ENCODE assay signal across 27 cellular contexts in genomic region chr9:124783830-124784229, GRCh38. TPM values are rescaled to one million over a fixed set of nuclear protein-coding genes. Genes with fewer than 3 reads are reported as not detected.
DNase-seq lines count a peak whose midpoint lies in the region; ATAC-seq and TF ChIP-seq lines count a peak whose summit lies in the region.
"Had no signal": no experiment of that assay in that cellular context is flagged by ENCODE, and none has a peak within 500 bp of the region (broad histone marks: within the 10 kb centered on the region; RNA-seq: fewer than 3 reads in every experiment).

No MANE protein-coding gene starts in this region.

- H3K36me3 ChIP-seq in lower lobe of right lung = no peaks in the 10 kb centered on the region
- H3K36me3 ChIP-seq in thyroid gland = no peaks in the 10 kb centered on the region
- H3K36me3 ChIP-seq: transverse colon had no signal

- H3K27ac ChIP-seq in lower lobe of right lung (peak overlapping the region; percentile 44), thyroid gland (peak overlapping the region; percentile 90 to 95 (median 95))

- TF ChIP-seq CTCF in GM20000 (IDR thresholded peaks at IDR 0.05; ENCODE audit: extremely low read depth, missing control alignments) (no peak), lower lobe of right lung (IDR thresholded peaks at IDR 0.05) (no peak), thyroid gland (IDR thresholded peaks at IDR 0.05) (no peak), GM10266 (IDR thresholded peaks at IDR 0.05; ENCODE audit: control insufficient read depth, insufficient read depth, low read depth, missing control alignments) (no peak)

- H3K27me3 ChIP-seq in lower lobe of right lung (ENCODE audit: low read depth) = no peaks in the 10 kb centered on the region
- no peaks in the 10 kb centered on the region for H3K27me3 ChIP-seq in thyroid gland
- H3K27me3 ChIP-seq: gastroesophageal sphincter, transverse colon had no signal

- TF ChIP-seq POLR2A in thyroid gland (IDR thresholded peaks at IDR 0.05) = no peak

- no peaks in the 10 kb centered on the region for H3K9me3 ChIP-seq in lower lobe of right lung
- no peaks in the 10 kb centered on the region for H3K9me3 ChIP-seq in thyroid gland
- H3K9me3 ChIP-seq: gastroesophageal sphincter, transverse colon had no signal

- H3K4me1 ChIP-seq in lower lobe of right lung (peaks cover 36% of the 10 kb centered on the region), thyroid gland (peaks cover 45 to 65% of the 10 kb centered on the region in 2 donors)

- intact Hi-C loops in lower lobe of right lung (cut with DNase I) = no loop called here
- intact Hi-C loops in thyroid gland (cut with DNase I) = no loop called here

- no peak for ATAC-seq in lower lobe of right lung
- ATAC-seq: activated CD4-positive, CD25-positive, alpha-beta regulatory T cell treated with anti-CD3 and anti-CD28 coated beads, Interleukin-2, amount 50 U/mL, for 24 hours; activated CD8-positive, alpha-beta T cell treated with anti-CD3 and anti-CD28 coated beads for 36 hours; activated naive CD8-positive, alpha-beta T cell treated with anti-CD3 and anti-CD28 coated beads, Interleukin-2, amount 50 U/mL, for 24 hours; naive thymus-derived CD8-positive, alpha-beta T cell; stimulated activated naive CD8-positive, alpha-beta T cell treated with anti-CD3 and anti-CD28 coated beads, Interleukin-15, amount 100 ng/mL, for 72 hours had no signal

- DNase-seq in GM20000 (ENCODE audit: low spot score) = peak; percentile 3
- DNase-seq in NCI-H69 (lab: John Stamatoyannopoulos, UW) = peak; percentile 65
- DNase-seq in lower lobe of right lung = no peak
- DNase-seq in thyroid gland = no peak
- DNase-seq in dedifferentiated amniotic fluid mesenchymal stem cell (ENCODE audit: extremely low spot score) = no peak
- no peak for DNase-seq in DMS53 treated with DMSO at 0.1 percent for 48 hours (lab: John Stamatoyannopoulos, UW; ENCODE audit: unreplicated experiment)
- DNase-seq in GM10266 (ENCODE audit: extremely low spot score) = no peak
- DNase-seq: activated CD8-positive, alpha-beta T cell treated with anti-CD3 and anti-CD28 coated beads for 36 hours; activated gamma-delta T cell; activated naive CD8-positive, alpha-beta T cell treated with anti-CD3 and anti-CD28 coated beads, Interleukin-2, amount 50 U/mL, for 24 hours; activated T-cell treated with anti-CD3 and anti-CD28 coated beads, Interleukin-2, amount 50 U/mL, for 1 hour; central memory CD4-positive, alpha-beta T cell; dermis blood vessel endothelial cell; hypothalamus; left ventricle myocardium superior; midbrain; MM.1S; NCI-H2081 treated with DMSO at 0.1 percent for 48 hours; NCI-H226; small intestine; stimulated activated CD4-positive, alpha-beta T cell treated with anti-CD3 and anti-CD28 coated beads, Interleukin-1b, Interleukin-23, amount 100 ng/mL, for 48 hours; stimulated activated CD8-positive, alpha-beta memory T cell treated with anti-CD3 and anti-CD28 coated beads, Interleukin-4, amount 100 ng/mL, for 48 hours; stimulated activated naive CD8-positive, alpha-beta T cell treated with anti-CD3 and anti-CD28 coated beads, Interleukin-15, amount 100 ng/mL, for 72 hours; transverse colon had no signal

- WGBS in thyroid gland, 2 donors = 94 to 95% methylated on average over 2 of the region's 2 CpGs

- H3K4me3 ChIP-seq in lower lobe of right lung (no peak overlapping the region), thyroid gland (replicated peaks in 1 of 3) (no peak overlapping the region)
- H3K4me3 ChIP-seq: gastroesophageal sphincter, transverse colon had no signal

RNA-seq across cellular contexts. Expression of gene OLFML2A, which starts 6.9 kb away (rescaled TPM):
- total RNA-seq in lower lobe of right lung = 22.3 TPM
- total RNA-seq in thyroid gland = 10 to 100 TPM; 40.7 to 64.3 (median 50.2) TPM
- total RNA-seq: activated CD8-positive, alpha-beta T cell treated with anti-CD3 and anti-CD28 coated beads for 36 hours had no signal

RNA-seq across cellular contexts. Expression of gene NR6A1, which starts 12.7 kb away (rescaled TPM):
- total RNA-seq in lower lobe of right lung = 4.5 TPM
- 10 to 100 TPM; 15.3 to 25.0 (median 19.3) TPM for total RNA-seq in thyroid gland

Comparison
In these comparisons a context has a peak if more than half of its experiments do, and no peak if none do; other contexts are left out.
1. DNase-seq: peak in GM20000 (single experiment) and NCI-H69 (single experiment); none in lower lobe of right lung (single experiment), thyroid gland (0 of 2), dedifferentiated amniotic fluid mesenchymal stem cell (single experiment), DMS53 treated with DMSO at 0.1 percent for 48 hours (single experiment) and GM10266 (single experiment).